ENCODE assay signal across 24 cellular contexts in genomic region chr2:164600763-164601162, GRCh38. TPM values are rescaled to one million over a fixed set of nuclear protein-coding genes. Genes with fewer than 3 reads are reported as not detected.
"Had no signal": no experiment of that assay in that cellular context is flagged by ENCODE, and none has a peak within 500 bp of the region (broad histone marks: within the 10 kb centered on the region; RNA-seq: fewer than 3 reads in every experiment).

No MANE protein-coding gene starts in this region.

- H3K9me3 ChIP-seq: esophagus muscularis mucosa, gastroesophageal sphincter, heart right ventricle, upper lobe of left lung had no signal

- H3K36me3 ChIP-seq: cardiac muscle cell, esophagus muscularis mucosa, gastroesophageal sphincter, heart right ventricle, neural progenitor cell, upper lobe of left lung had no signal

- H3K4me3 ChIP-seq: cardiac muscle cell, esophagus muscularis mucosa, gastroesophageal sphincter, heart right ventricle, lung, neural progenitor cell, upper lobe of left lung had no signal

- H3K27me3 ChIP-seq: cardiac muscle cell, esophagus muscularis mucosa, gastroesophageal sphincter, heart right ventricle, neural progenitor cell, upper lobe of left lung had no signal

- DNase-seq: activated CD4-positive, alpha-beta T cell treated with anti-CD3 and anti-CD28 coated beads for 36 hours; activated CD4-positive, alpha-beta T cell treated with anti-CD3 and anti-CD28 coated beads, Interleukin-2, amount 50 U/mL, for 4 hours; activated CD8-positive, alpha-beta memory T cell treated with anti-CD3 and anti-CD28 coated beads for 24 hours; activated CD8-positive, alpha-beta memory T cell treated with anti-CD3 and anti-CD28 coated beads, Interleukin-2, amount 50 U/mL, for 48 hours; activated naive CD4-positive, alpha-beta T cell treated with Interleukin-2 at 50 U/mL for 16 hours; activated naive CD8-positive, alpha-beta T cell treated with anti-CD3 and anti-CD28 coated beads for 36 hours; activated T-cell treated with anti-CD3 and anti-CD28 coated beads, Interleukin-2, amount 50 U/mL, for 4 hours; effector CD8-positive, alpha-beta T cell; heart right ventricle; islet precursor cell; left cardiac atrium; naive thymus-derived CD8-positive, alpha-beta T cell; retina; stimulated activated CD4-positive, alpha-beta T cell treated with anti-CD3 and anti-CD28 coated beads, Interleukin-12 subunit alpha, Interleukin-12 subunit beta, amount 100 ng/mL, for 4 hours; stimulated activated CD4-positive, alpha-beta T cell treated with anti-CD3 and anti-CD28 coated beads, Interleukin-4, amount 100 ng/mL, for 4 hours; stimulated activated naive CD8-positive, alpha-beta T cell treated with anti-CD3 and anti-CD28 coated beads, Interleukin-15, Interleukin-2, amounts not matched to agents 100 U/mL and 50 U/mL, for 24 hours; T1000; upper lobe of left lung had no signal

- H3K27ac ChIP-seq: cardiac muscle cell, esophagus muscularis mucosa, gastroesophageal sphincter, neural progenitor cell, upper lobe of left lung had no signal

- ATAC-seq: activated T-cell treated with anti-CD3 and anti-CD28 coated beads, Interleukin-2, amount 50 U/mL, for 4 hours; gastroesophageal sphincter; naive thymus-derived CD8-positive, alpha-beta T cell; stimulated activated naive CD8-positive, alpha-beta T cell treated with anti-CD3 and anti-CD28 coated beads, Interleukin-15, Interleukin-2, amounts not matched to agents 100 U/mL and 50 U/mL, for 24 hours had no signal

RNA-seq across cellular contexts. Expression of gene GRB14, which starts 20.5 kb away (rescaled TPM):
- total RNA-seq: activated CD4-positive, alpha-beta T cell treated with anti-CD3 and anti-CD28 coated beads for 36 hours; activated naive CD8-positive, alpha-beta T cell treated with anti-CD3 and anti-CD28 coated beads for 36 hours; activated T-helper 2 cell treated with anti-CD3 and anti-CD28 coated beads, Interferon-gamma antibody, Interleukin-2, Interleukin-4, amounts not matched to agents 10 μg/mL and 5 μg/mL and 100 μg/mL, durations not matched to agents 14 hours and 24 hours and 36 hours; naive thymus-derived CD8-positive, alpha-beta T cell had no signal
